In genomic region chr15:77811270-77811669, GRCh38 we compare ENCODE assay signal across 1 cellular context.
TF ChIP-seq lines count a peak whose summit lies in the region.

No MANE protein-coding gene starts in this region.

TF ChIP-seq in K562, 482 proteins besides CTCF, POLR2A, EP300 and RAD21:
- TF ChIP-seq ZBTB43 (CRISPR knock-in tag; IDR thresholded peaks at IDR 0.05) (no peak), MBD2 (IDR thresholded peaks at IDR 0.05; ENCODE audit: borderline replicate concordance, low read depth) (no peak), MTF1 (CRISPR knock-in tag; IDR thresholded peaks at IDR 0.05; ENCODE audit: borderline replicate concordance) (no peak), MAFG (tag; conservative IDR thresholded peaks at IDR 0.05) (0 out of 2 replicates have a peak, but pooled peaks have one; percentile 10), ZNF239 (CRISPR knock-in tag; IDR thresholded peaks at IDR 0.05) (no peak), ZNF518B (CRISPR knock-in tag; IDR thresholded peaks at IDR 0.05) (no peak), C11orf30 (IDR thresholded peaks at IDR 0.05; ENCODE audit: low read depth) (0 out of 2 replicates have a peak, but pooled peaks have one; percentile 10), SPI1 (IDR thresholded peaks at IDR 0.05; ENCODE audit: borderline replicate concordance, low read depth, low read length) (0 out of 2 replicates have a peak, but pooled peaks have one; percentile 13), ZNF316 (IDR thresholded peaks at IDR 0.05) (peak; percentile 30; the same call in 1 of the 2 replicates)
- TF ChIP-seq, protein P1, sequence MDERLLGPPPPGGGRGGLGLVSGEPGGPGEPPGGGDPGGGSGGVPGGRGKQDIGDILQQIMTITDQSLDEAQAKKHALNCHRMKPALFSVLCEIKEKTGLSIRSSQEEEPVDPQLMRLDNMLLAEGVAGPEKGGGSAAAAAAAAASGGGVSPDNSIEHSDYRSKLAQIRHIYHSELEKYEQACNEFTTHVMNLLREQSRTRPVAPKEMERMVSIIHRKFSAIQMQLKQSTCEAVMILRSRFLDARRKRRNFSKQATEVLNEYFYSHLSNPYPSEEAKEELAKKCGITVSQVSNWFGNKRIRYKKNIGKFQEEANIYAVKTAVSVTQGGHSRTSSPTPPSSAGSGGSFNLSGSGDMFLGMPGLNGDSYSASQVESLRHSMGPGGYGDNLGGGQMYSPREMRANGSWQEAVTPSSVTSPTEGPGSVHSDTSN (CRISPR knock-in tag; IDR thresholded peaks at IDR 0.05; ENCODE audit: low read depth), result no peak
- TF ChIP-seq, protein P1 (tag; conservative IDR thresholded peaks at IDR 0.05; ENCODE audit: low read depth), result no peak
